In genomic region chr3:14674841-14675240, GRCh38 we compare ENCODE assay signal across 25 cellular contexts. TPM values are rescaled to one million over a fixed set of nuclear protein-coding genes. Genes with fewer than 3 reads are reported as not detected.
"Had no signal": no experiment of that assay in that cellular context is flagged by ENCODE, and none has a peak within 500 bp of the region (broad histone marks: within the 10 kb centered on the region; RNA-seq: fewer than 3 reads in every experiment).

Gene C3orf20, plus strand, starts transcription at chr3:14675141. Its CDS starts 7,573 bp downstream, at chr3:14682714.

- DNase-seq: effector CD4-positive, alpha-beta T cell; endodermal cell; foreskin melanocyte; head of caudate nucleus; kidney; left cardiac atrium; left ventricle myocardium inferior; lower lobe of right lung; mesenchymal stem cell; midbrain; naive B cell; occipital lobe; psoas muscle; retina; stimulated activated CD4-positive, alpha-beta T cell treated with anti-CD3 and anti-CD28 coated beads, Interleukin-4, amount 100 ng/mL, for 1 hour; stimulated activated CD8-positive, alpha-beta memory T cell treated with anti-CD3 and anti-CD28 coated beads, Interleukin-4, amount 100 ng/mL, for 48 hours; stomach; substantia nigra; trophoblast cell had no signal

- H3K27ac ChIP-seq: coronary artery, hepatocyte, left ventricle myocardium inferior, lower lobe of right lung, parathyroid adenoma, psoas muscle, right lobe of liver, stomach had no signal

- H3K4me3 Mint-ChIP-seq: endodermal cell; naive B cell; stimulated activated memory B cell treated with anti-CD40 and anti-IgM and Interleukin-4, amounts not matched to agents 10 μg/mL and 1 μg/mL and 100 μg/mL, for 72 hours had no signal

- ATAC-seq: left cardiac atrium; lower lobe of right lung; psoas muscle; right lobe of liver; stimulated activated memory B cell treated with anti-CD40 and anti-IgM and Interleukin-4, amounts not matched to agents 10 μg/mL and 1 μg/mL and 100 μg/mL, for 72 hours had no signal

- H3K9me3 Mint-ChIP-seq: stimulated activated memory B cell treated with anti-CD40 and anti-IgM and Interleukin-4, amounts not matched to agents 10 μg/mL and 1 μg/mL and 100 μg/mL, for 72 hours had no signal

- H3K4me1 Mint-ChIP-seq: stimulated activated memory B cell treated with anti-CD40 and anti-IgM and Interleukin-4, amounts not matched to agents 10 μg/mL and 1 μg/mL and 100 μg/mL, for 72 hours had no signal

- H3K27me3 Mint-ChIP-seq: naive B cell; stimulated activated memory B cell treated with anti-CD40 and anti-IgM and Interleukin-4, amounts not matched to agents 10 μg/mL and 1 μg/mL and 100 μg/mL, for 72 hours had no signal

- H3K27ac Mint-ChIP-seq: endodermal cell; stimulated activated memory B cell treated with anti-CD40 and anti-IgM and Interleukin-4, amounts not matched to agents 10 μg/mL and 1 μg/mL and 100 μg/mL, for 72 hours had no signal

RNA-seq across cellular contexts. Expression of gene C3orf20, which starts in this region (rescaled TPM):
- total RNA-seq: dermis microvascular lymphatic vessel endothelial cell, endodermal cell, left ventricle myocardium inferior, lower lobe of right lung had no signal
